In the genomic region with DNA sequence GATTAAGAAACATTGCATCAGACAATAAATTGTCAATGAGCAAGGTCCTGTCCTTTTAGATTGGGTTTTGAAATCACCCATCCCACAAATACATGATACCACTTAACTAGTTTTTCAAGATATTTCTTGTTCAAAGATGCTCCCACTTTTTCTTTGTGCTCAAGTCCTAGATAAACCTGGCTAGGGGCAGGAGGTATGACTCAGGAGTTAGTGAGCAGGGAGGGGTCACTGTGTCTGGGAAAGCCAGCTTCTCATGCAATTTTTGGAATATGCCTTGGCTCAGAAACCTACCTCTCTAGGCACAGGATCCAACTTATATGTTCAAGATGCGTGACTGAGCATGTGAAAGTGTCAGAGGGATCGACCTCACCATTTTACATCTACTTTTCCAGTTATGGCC, we compare ENCODE assay signal across 8 cellular contexts. TPM values are rescaled to one million over a fixed set of nuclear protein-coding genes. Genes with fewer than 3 reads are reported as not detected.
DNase-seq lines count a peak whose midpoint lies in the region; ATAC-seq and TF ChIP-seq lines count a peak whose summit lies in the region.
"Not testable (repeated sequence)": the region's sequence is repeated elsewhere in the genome, so short reads cannot be mapped to it uniquely, and the experiment has no call there.

No MANE protein-coding gene starts in this region.

- 40 to 49% methylated on average over 2 of the region's 2 CpGs for WGBS in esophagus squamous epithelium, 2 donors

- H3K27ac Mint-ChIP-seq in MCF 10A (ENCODE audit: low read depth, unreplicated experiment), result not testable (repeated sequence)

- TF ChIP-seq CTCF in HCT116 (IDR thresholded peaks at IDR 0.05 in 2 of 3, conservative IDR thresholded peaks at IDR 0.05 in 1 of 3; ENCODE audit: borderline replicate concordance in 1 of 3, insufficient read depth in 1 of 3, low read depth in 2 of 3, low read length in 2 of 3); MCF 10A (IDR thresholded peaks at IDR 0.05; ENCODE audit: unreplicated experiment); esophagus squamous epithelium (IDR thresholded peaks at IDR 0.05): not testable (repeated sequence)

- not testable (repeated sequence) for H3K9me3 Mint-ChIP-seq in MCF 10A (ENCODE audit: unreplicated experiment)

- TF ChIP-seq POLR2A in HCT116 (IDR thresholded peaks at IDR 0.05; ENCODE audit: borderline replicate concordance, extremely low read depth, insufficient read depth, insufficient read length); esophagus squamous epithelium (IDR thresholded peaks at IDR 0.05): not testable (repeated sequence)

- peak overlapping the region; percentile 37 for H3K4me2 ChIP-seq in HCT116 (ENCODE audit: low read length)

- H4K20me1 ChIP-seq in HCT116 (ENCODE audit: insufficient read depth), result not testable (repeated sequence)

- H3K27me3 Mint-ChIP-seq in MCF 10A (ENCODE audit: insufficient read depth, unreplicated experiment), result not testable (repeated sequence)

- not testable (repeated sequence) for TF ChIP-seq RAD21 in HCT116 (IDR thresholded peaks at IDR 0.05; ENCODE audit: low read depth)

- not testable (repeated sequence) for H3K9ac ChIP-seq in HCT116 (ENCODE audit: low read length)

- H3K27me3 ChIP-seq in HCT116 (ENCODE audit: insufficient read depth, low read length); MG63; esophagus squamous epithelium: not testable (repeated sequence)

- H3K4me1 ChIP-seq in HCT116 (ENCODE audit: control insufficient read depth in 1 of 2, insufficient read depth in 2 of 2, low read length in 2 of 2) (peaks cover 0 to 21% of the 10 kb centered on the region in 2 experiments; a peak in 3 of 4 replicates), esophagus squamous epithelium (peaks cover 2 to 90% (median 3%) of the 10 kb centered on the region in 3 donors)

- H3K79me2 ChIP-seq in HCT116 (ENCODE audit: insufficient read depth, low read length), result not testable (repeated sequence)

- H3K4me3 ChIP-seq in HCT116 (replicated peaks in 1 of 2; ENCODE audit: low read depth in 1 of 2, low read length in 2 of 2); MG63; esophagus squamous epithelium: not testable (repeated sequence)

- ATAC-seq in HCT116, result not testable (repeated sequence)

- not testable (repeated sequence) for H3K27ac ChIP-seq in HCT116 (ENCODE audit: low read depth, low read length)
- H3K27ac ChIP-seq in esophagus squamous epithelium, result peak overlapping the region in 3 of 4 donors; percentile 66 to 79 (median 72)

- not testable (repeated sequence) for H3K36me3 Mint-ChIP-seq in MCF 10A (ENCODE audit: insufficient read depth, unreplicated experiment)

- H3K9me3 ChIP-seq in HCT116 (ENCODE audit: control insufficient read depth in 1 of 2, insufficient read depth in 1 of 2, low read depth in 1 of 2, low read length in 2 of 2); MG63; esophagus squamous epithelium: not testable (repeated sequence)

- intact Hi-C loops in HCT116 (cut with micrococcal nuclease); MCF 10A (cut with micrococcal nuclease); esophagus squamous epithelium (cut with DNase I): not testable (repeated sequence)

- not testable (repeated sequence) for H3K4me1 Mint-ChIP-seq in MCF 10A (ENCODE audit: insufficient read depth, unreplicated experiment)

- POLR2A ChIA-PET in HCT116 (lab: Charles Lee); MCF 10A (lab: Yijun Ruan, JAX): not testable (repeated sequence)

- not testable (repeated sequence) for H3K9me2 ChIP-seq in HCT116 (ENCODE audit: insufficient read depth)

- BruUV-seq in HCT116 (replicated peaks; lab: Mats Ljungman, UMichigan); MCF 10A (replicated peaks; lab: Mats Ljungman, UMichigan): not testable (repeated sequence)

- not testable (repeated sequence) for H2AFZ ChIP-seq in HCT116 (ENCODE audit: low read depth, low read length, poor library complexity, severe bottlenecking)

- RAD21 ChIA-PET in HCT116 (lab: Charles Lee; ENCODE audit: low non-redundant PET in 1 of 2, low total read pairs in 2 of 2, uncharacterized antibody in 2 of 2, unreplicated experiment in 2 of 2), result not testable (repeated sequence)

- H3K4me3 Mint-ChIP-seq in MCF 10A (ENCODE audit: unreplicated experiment), result not testable (repeated sequence)

- not testable (repeated sequence) for H3K36me3 ChIP-seq in HCT116 (ENCODE audit: control insufficient read depth in 1 of 2, insufficient read depth in 2 of 2, low read length in 2 of 2); MG63; esophagus squamous epithelium

- CTCF ChIA-PET in HCT116 (lab: Charles Lee), result interaction anchor here (0.7 kb wide), 1 partner anchor 26 kb away, joined by 3 read pairs; no protein-coding TSS in a partner anchor
- CTCF ChIA-PET in MCF 10A (lab: Yijun Ruan, JAX), result not testable (repeated sequence)

- DNase-seq in A172 (ENCODE audit: low spot score) (peak; percentile 8), DMS79 (lab: John Stamatoyannopoulos, UW) (peak; percentile 13), HCT116 (ENCODE audit: low read depth, low spot score) (peak; percentile 3), MG63 (peak; percentile 47), RPMI7951 (ENCODE audit: low read depth) (peak; percentile 61), MCF 10A (ENCODE audit: unreplicated experiment) (peak; percentile 63), kidney tubule cell (ENCODE audit: low spot score) (peak; percentile 45)
- not testable (repeated sequence) for DNase-seq in esophagus squamous epithelium (lab: John Stamatoyannopoulos, UW)

RNA-seq across cellular contexts. Expression of gene IGSF3, which starts 45.8 kb away (rescaled TPM):
- total RNA-seq in A172 (2014; rRNA removed; shearing (Covaris generic)), result 20.9 and 26.0 TPM in 2 replicates
- total RNA-seq in HCT116 (2021; ENCODE audit: unreplicated experiment), result 18.6 TPM
- polyA plus RNA-seq in HCT116 (2012), result 14.1 and 15.5 TPM in 2 replicates
- total RNA-seq in MG63 (2014; rRNA removed; shearing (Covaris generic); ENCODE audit: low replicate concordance), result 4.6 and 5.0 TPM in 2 replicates
- total RNA-seq in RPMI7951 (2014; rRNA removed; shearing (Covaris generic)), result 39.8 and 41.8 TPM in 2 replicates
- 3.5 and 4.6 TPM in 2 replicates for total RNA-seq in MCF 10A (2022)
- total RNA-seq in esophagus squamous epithelium, result 10 to 100 TPM; 42.2 to 60.0 (median 55.4) TPM

RNA-seq across cellular contexts. Expression of gene CD58, which starts 50.9 kb away (rescaled TPM):
- total RNA-seq in A172 (2014; rRNA removed; shearing (Covaris generic)), result 34.9 and 42.4 TPM in 2 replicates
- total RNA-seq in HCT116 (2021; ENCODE audit: unreplicated experiment) (18.0 TPM), MCF 10A (2022) (11.0 and 13.4 TPM in 2 replicates), esophagus squamous epithelium (10 to 100 TPM; 19.4 to 54.4 (median 32.5) TPM)
- polyA plus RNA-seq in HCT116 (2012), result 11.1 and 13.3 TPM in 2 replicates
- total RNA-seq in MG63 (2014; rRNA removed; shearing (Covaris generic); ENCODE audit: low replicate concordance), result 21.9 and 53.0 TPM in 2 replicates
- total RNA-seq in RPMI7951 (2014; rRNA removed; shearing (Covaris generic)), result 91.5 and 111 TPM in 2 replicates
